12 cellular contexts compared by ENCODE assay signal in genomic region chr19:7492142-7493055, GRCh38. TPM values are rescaled to one million over a fixed set of nuclear protein-coding genes. Genes with fewer than 3 reads are reported as not detected.
DNase-seq lines count a peak whose midpoint lies in the region; ATAC-seq and TF ChIP-seq lines count a peak whose summit lies in the region.
"Had no signal": no experiment of that assay in that cellular context is flagged by ENCODE, and none has a peak within 500 bp of the region (broad histone marks: within the 10 kb centered on the region; RNA-seq: fewer than 3 reads in every experiment).

No MANE protein-coding gene starts in this region.

- POLR2A ChIA-PET in WTC11 (lab: Charles Lee): no interaction called here

- no peaks in the 10 kb centered on the region for H3K9me3 ChIP-seq in sigmoid colon
- H3K9me3 ChIP-seq: stomach had no signal

- WGBS in sigmoid colon, 2 donors: 73 to 74% methylated on average over 19 of the region's 19 CpGs

- peak overlapping the region; percentile 1 for H3K4me3 Mint-ChIP-seq in activated CD4-positive, alpha-beta T cell treated with anti-CD3 and anti-CD28 coated beads, Interleukin-2, amount 10 ng/mL, durations not matched to agents 24 days and 14 days
- H3K4me3 Mint-ChIP-seq in stimulated activated naive CD8-positive, alpha-beta T cell treated with anti-CD3 and anti-CD28 coated beads, Interleukin-15, amount 100 ng/mL, for 72 hours: peak overlapping the region; percentile 11 to 51
- no peak overlapping the region for H3K4me3 Mint-ChIP-seq in WTC11
- H3K4me3 Mint-ChIP-seq: nephron progenitor cell had no signal

- peak; percentile 58 for DNase-seq in activated naive CD4-positive, alpha-beta T cell treated with Interleukin-2 at 50 U/mL for 16 hours
- no peak for DNase-seq in activated naive CD4-positive, alpha-beta T cell (lab: John Stamatoyannopoulos, UW)
- DNase-seq in activated CD4-positive, alpha-beta T cell treated with anti-CD3 and anti-CD28 coated beads, Interleukin-2, amount 10 ng/mL, durations not matched to agents 24 days and 14 days: peak; percentile 84
- peak in 1 of 2 donors; percentile 81 for DNase-seq in stimulated activated naive CD8-positive, alpha-beta T cell treated with anti-CD3 and anti-CD28 coated beads, Interleukin-15, amount 100 ng/mL, for 72 hours
- DNase-seq in mucosa of gallbladder (ENCODE audit: low spot score) (no peak), sigmoid colon (no peak), WTC11 (ENCODE audit: low spot score) (no peak)
- DNase-seq: NCI-H1694 treated with DMSO at 0.1 percent for 48 hours, nephron progenitor cell, stomach had no signal

- H3K4me1 Mint-ChIP-seq in activated CD4-positive, alpha-beta T cell treated with anti-CD3 and anti-CD28 coated beads, Interleukin-2, amount 10 ng/mL, durations not matched to agents 24 days and 14 days: peaks cover 28% of the 10 kb centered on the region
- H3K4me1 Mint-ChIP-seq in stimulated activated naive CD8-positive, alpha-beta T cell treated with anti-CD3 and anti-CD28 coated beads, Interleukin-15, amount 100 ng/mL, for 72 hours: peaks cover 32% of the 10 kb centered on the region
- H3K4me1 Mint-ChIP-seq in WTC11: peaks cover 12% of the 10 kb centered on the region

- ATAC-seq in esophagus mucosa (peak; percentile 28), WTC11 (no peak)
- ATAC-seq in stimulated activated naive CD8-positive, alpha-beta T cell treated with anti-CD3 and anti-CD28 coated beads, Interleukin-15, amount 100 ng/mL, for 72 hours: peak; percentile 86

- H3K4me3 ChIP-seq in sigmoid colon: no peak overlapping the region
- H3K4me3 ChIP-seq: stomach had no signal

- H3K27ac Mint-ChIP-seq in activated CD4-positive, alpha-beta T cell treated with anti-CD3 and anti-CD28 coated beads, Interleukin-2, amount 10 ng/mL, durations not matched to agents 24 days and 14 days: peak overlapping the region; percentile 83
- peak overlapping the region in 1 of 2 donors; percentile 93 for H3K27ac Mint-ChIP-seq in stimulated activated naive CD8-positive, alpha-beta T cell treated with anti-CD3 and anti-CD28 coated beads, Interleukin-15, amount 100 ng/mL, for 72 hours
- H3K27ac Mint-ChIP-seq in WTC11: no peak overlapping the region
- H3K27ac Mint-ChIP-seq: nephron progenitor cell had no signal

- H3K27me3 Mint-ChIP-seq in activated CD4-positive, alpha-beta T cell treated with anti-CD3 and anti-CD28 coated beads, Interleukin-2, amount 10 ng/mL, durations not matched to agents 24 days and 14 days: peaks cover 3% of the 10 kb centered on the region
- peaks cover 19% of the 10 kb centered on the region for H3K27me3 Mint-ChIP-seq in stimulated activated naive CD8-positive, alpha-beta T cell treated with anti-CD3 and anti-CD28 coated beads, Interleukin-15, amount 100 ng/mL, for 72 hours
- H3K27me3 Mint-ChIP-seq in WTC11 (ENCODE audit: low read depth): peaks cover 27% of the 10 kb centered on the region

- H3K4me1 ChIP-seq in sigmoid colon: peaks cover 0 to 28% (median 16%) of the 10 kb centered on the region in 4 donors

- H3K27me3 ChIP-seq in sigmoid colon: no peaks in the 10 kb centered on the region
- H3K27me3 ChIP-seq: stomach had no signal

- no peak overlapping the region for H3K27ac ChIP-seq in sigmoid colon
- H3K27ac ChIP-seq: VCaP had no signal

- TF ChIP-seq CTCF in sigmoid colon (IDR thresholded peaks at IDR 0.05) (no peak), WTC11 (IDR thresholded peaks at IDR 0.05) (no peak)

- TF ChIP-seq EP300 in sigmoid colon (IDR thresholded peaks at IDR 0.05): no peak

- intact Hi-C loops in activated CD4-positive, alpha-beta T cell treated with anti-CD3 and anti-CD28 coated beads, Interleukin-2, amount 10 ng/mL, durations not matched to agents 24 days and 14 days (cut with micrococcal nuclease): loop anchor here (1.0 kb wide), 1 partner anchor 42 kb away; no protein-coding TSS in a partner anchor
- intact Hi-C loops in sigmoid colon (cut with DNase I): no loop called here

- H3K36me3 Mint-ChIP-seq in activated CD4-positive, alpha-beta T cell treated with anti-CD3 and anti-CD28 coated beads, Interleukin-2, amount 10 ng/mL, durations not matched to agents 24 days and 14 days (ENCODE audit: low read depth): no peaks in the 10 kb centered on the region
- H3K36me3 Mint-ChIP-seq in WTC11: no peaks in the 10 kb centered on the region

- TF ChIP-seq POLR2A in sigmoid colon (IDR thresholded peaks at IDR 0.05): no peak

- H3K9me3 Mint-ChIP-seq in activated CD4-positive, alpha-beta T cell treated with anti-CD3 and anti-CD28 coated beads, Interleukin-2, amount 10 ng/mL, durations not matched to agents 24 days and 14 days: peaks cover 3% of the 10 kb centered on the region
- H3K9me3 Mint-ChIP-seq in stimulated activated naive CD8-positive, alpha-beta T cell treated with anti-CD3 and anti-CD28 coated beads, Interleukin-15, amount 100 ng/mL, for 72 hours: no peaks in the 10 kb centered on the region
- no peaks in the 10 kb centered on the region for H3K9me3 Mint-ChIP-seq in WTC11

- CTCF ChIA-PET in WTC11 (lab: Charles Lee): interaction anchor here (0.7 kb wide), 1 partner anchor 9 kb away, joined by 3 read pairs; no protein-coding TSS in a partner anchor

- H3K36me3 ChIP-seq in sigmoid colon: no peaks in the 10 kb centered on the region
- H3K36me3 ChIP-seq: stomach had no signal

TF ChIP-seq in WTC11, 78 proteins besides CTCF, POLR2A, EP300 and RAD21 (continues in another document):
- TF ChIP-seq ZNF512 (CRISPR knock-in tag; IDR thresholded peaks at IDR 0.05; ENCODE audit: borderline replicate concordance) (no peak), ZNF532 (CRISPR knock-in tag; IDR thresholded peaks at IDR 0.05; ENCODE audit: borderline replicate concordance) (no peak)

RNA-seq across cellular contexts. Expression of gene PEX11G, which starts 3.6 kb away (rescaled TPM):
- total RNA-seq in activated CD4-positive, alpha-beta T cell treated with anti-CD3 and anti-CD28 coated beads, Interleukin-2, amount 10 ng/mL, durations not matched to agents 24 days and 14 days: 1.1 and 1.2 TPM in 2 replicates
- 4.8 TPM for total RNA-seq in esophagus mucosa
- 8.2 TPM for total RNA-seq in mucosa of gallbladder
- 1 to 10 TPM in 3 of 4 donors, not detected in 1; 2.3 to 4.8 (median 3.6) TPM for total RNA-seq in sigmoid colon
- 10 to 100 TPM in 1 of 3 donors, 1 to 10 TPM in 2; 5.4 to 12.3 (median 6.6) TPM for polyA plus RNA-seq in sigmoid colon
- total RNA-seq in WTC11 (2021): 4.3 to 5.9 TPM (median 5.7 TPM) in 3 replicates

RNA-seq across cellular contexts. Expression of gene ZNF358, which starts 23.5 kb away (rescaled TPM):
- total RNA-seq in activated CD4-positive, alpha-beta T cell treated with anti-CD3 and anti-CD28 coated beads, Interleukin-2, amount 10 ng/mL, durations not matched to agents 24 days and 14 days: 5.1 and 5.7 TPM in 2 replicates
- total RNA-seq in esophagus mucosa (11.2 TPM), mucosa of gallbladder (87.6 TPM), sigmoid colon (100 to 1,000 TPM in 1 of 4 donors, 10 to 100 TPM in 3; 64.5 to 120 (median 69.6) TPM), WTC11 (2021) (37.5 to 47.5 TPM (median 47.3 TPM) in 3 replicates)
- polyA plus RNA-seq in sigmoid colon: 10 to 100 TPM; 29.3 to 52.9 (median 31.9) TPM

RNA-seq across cellular contexts. Expression of gene MCOLN1, which starts 30.0 kb away (rescaled TPM):
- 13.3 and 13.7 TPM in 2 replicates for total RNA-seq in activated CD4-positive, alpha-beta T cell treated with anti-CD3 and anti-CD28 coated beads, Interleukin-2, amount 10 ng/mL, durations not matched to agents 24 days and 14 days
- 9.2 TPM for total RNA-seq in esophagus mucosa
- total RNA-seq in mucosa of gallbladder: 30.0 TPM
- 10 to 100 TPM; 15.5 to 21.3 (median 17.1) TPM for total RNA-seq in sigmoid colon
- polyA plus RNA-seq in sigmoid colon: 10 to 100 TPM; 16.0 to 23.7 (median 16.8) TPM
- 15.0 to 19.7 TPM (median 16.7 TPM) in 3 replicates for total RNA-seq in WTC11 (2021)

RNA-seq across cellular contexts. Expression of gene PNPLA6, which starts 43.1 kb away (rescaled TPM):
- total RNA-seq in activated CD4-positive, alpha-beta T cell treated with anti-CD3 and anti-CD28 coated beads, Interleukin-2, amount 10 ng/mL, durations not matched to agents 24 days and 14 days: 122 and 125 TPM in 2 replicates
- total RNA-seq in esophagus mucosa: 48.1 TPM
- total RNA-seq in mucosa of gallbladder: 157 TPM
- total RNA-seq in sigmoid colon: 10 to 100 TPM; 35.2 to 77.0 (median 44.1) TPM
- polyA plus RNA-seq in sigmoid colon: 10 to 100 TPM; 13.6 to 76.3 (median 15.0) TPM
- 149 to 156 TPM (median 150 TPM) in 3 replicates for total RNA-seq in WTC11 (2021)

Comparison
In these comparisons a context has a peak if more than half of its experiments do, and no peak if none do; other contexts are left out.
1. DNase-seq: peak in activated naive CD4-positive, alpha-beta T cell treated with Interleukin-2 at 50 U/mL for 16 hours (single experiment) and activated CD4-positive, alpha-beta T cell treated with anti-CD3 and anti-CD28 coated beads, Interleukin-2, amount 10 ng/mL, durations not matched to agents 24 days and 14 days (single experiment); none in activated naive CD4-positive, alpha-beta T cell (0 of 4), mucosa of gallbladder (single experiment), sigmoid colon (single experiment) and WTC11 (single experiment).